Comparison of ENCODE assay signal across 12 cellular contexts in the genomic region with DNA sequence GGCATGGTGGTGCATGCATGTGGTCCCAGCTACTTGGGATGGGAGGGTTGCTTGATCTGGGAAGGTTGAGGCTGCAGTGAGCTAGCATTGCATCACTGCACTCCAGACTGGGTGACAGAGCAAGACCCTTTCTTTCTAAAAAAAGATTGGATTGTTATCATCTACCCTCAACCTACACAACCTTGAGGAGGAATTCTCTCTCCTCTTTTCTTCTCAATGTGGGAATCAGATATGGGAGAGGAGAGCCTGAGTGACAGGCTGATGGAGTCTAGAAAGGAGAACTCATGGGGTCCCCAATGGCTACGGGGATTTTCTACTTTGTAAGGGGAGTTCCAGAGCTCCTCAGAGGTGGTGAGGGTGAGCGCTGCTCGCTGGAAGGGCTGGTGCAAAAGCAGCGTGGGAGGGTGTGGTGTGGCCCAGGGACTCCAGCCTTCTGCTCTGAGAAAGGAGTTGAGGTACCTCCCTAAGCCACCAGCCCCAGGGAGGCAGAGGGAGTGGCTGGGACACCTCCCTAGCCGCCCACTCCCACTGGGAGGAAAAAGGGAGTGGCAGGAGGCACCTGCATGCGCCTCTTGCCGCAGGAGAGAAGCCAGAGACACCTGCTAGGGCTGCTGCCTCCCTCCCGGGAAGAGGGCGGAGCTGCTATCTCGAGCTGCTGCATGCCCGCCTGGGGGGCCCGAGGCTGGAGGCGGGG. TPM values are rescaled to one million over a fixed set of nuclear protein-coding genes. Genes with fewer than 3 reads are reported as not detected.
DNase-seq lines count a peak whose midpoint lies in the region; ATAC-seq and TF ChIP-seq lines count a peak whose summit lies in the region.
"Had no signal": no experiment of that assay in that cellular context is flagged by ENCODE, and none has a peak within 500 bp of the region (broad histone marks: within the 10 kb centered on the region; RNA-seq: fewer than 3 reads in every experiment).

No MANE protein-coding gene starts in this region.

- H3K79me2 ChIP-seq in mammary epithelial cell (ENCODE audit: insufficient read depth, low read length) = no peaks in the 10 kb centered on the region

- ATAC-seq in GM18861 (IDR thresholded peaks at IDR 0.05; ENCODE audit: unreplicated experiment) (peak; percentile 58), GM21825 (IDR thresholded peaks at IDR 0.05; ENCODE audit: unreplicated experiment) (peak; percentile 65), HG03439 (IDR thresholded peaks at IDR 0.05; ENCODE audit: unreplicated experiment) (no peak)

- peak; percentile 8 for DNase-seq in stimulated activated CD8-positive, alpha-beta memory T cell treated with anti-CD3 and anti-CD28 coated beads, Interleukin-4, amount 100 ng/mL, for 24 hours (ENCODE audit: low read depth)
- DNase-seq in GDM1 (lab: John Stamatoyannopoulos, UW) (no peak), mammary epithelial cell (no peak), inferior parietal cortex (ENCODE audit: extremely low spot score) (no peak)
- DNase-seq: naive B cell; NCI-H1436; stimulated activated naive CD4-positive, alpha-beta T cell had no signal

- BruUV-seq in mammary epithelial cell (replicated peaks; lab: Mats Ljungman, UMichigan) = no TSS peak

- no peak overlapping the region for H3K4me3 ChIP-seq in mammary epithelial cell (replicated peaks in 1 of 3; ENCODE audit: insufficient read depth in 1 of 3, low read depth in 2 of 3, low read length in 3 of 3)
- H3K4me3 ChIP-seq: skin epidermis had no signal

- no peaks in the 10 kb centered on the region for H4K20me1 ChIP-seq in mammary epithelial cell (ENCODE audit: insufficient read depth, low read length)

- WGBS in mammary epithelial cell (ENCODE audit: low coverage, missing lambda C conversion rate) = 78% methylated on average over 7 of the region's 13 CpGs

- H3K27ac ChIP-seq in KOPT-K1 (ENCODE audit: low read depth, low read length, poor library complexity, severe bottlenecking) (peak overlapping the region; percentile 33), mammary epithelial cell (ENCODE audit: insufficient read depth, low read depth, low read length) (no peak overlapping the region)

- no peak overlapping the region for H3K4me2 ChIP-seq in mammary epithelial cell (ENCODE audit: insufficient read depth, low read depth, low read length)

- H3K9ac ChIP-seq in mammary epithelial cell (ENCODE audit: insufficient read depth, low read length) = no peak overlapping the region

- CTCF ChIA-PET in mammary epithelial cell (lab: Charles Lee; ENCODE audit: low non-redundant PET) = interaction anchor here (0.7 kb wide), 1 partner anchor 578 kb away, joined by 8 read pairs; no protein-coding TSS in a partner anchor

- in situ Hi-C loops in mammary epithelial cell (cut with MboI; ENCODE audit: low sequenced_read_pairs in 2 of 2) = no loop called here

- no peaks in the 10 kb centered on the region for H3K27me3 ChIP-seq in mammary epithelial cell (ENCODE audit: insufficient read depth, low read length)

- no peaks in the 10 kb centered on the region for H3K9me3 ChIP-seq in KOPT-K1 (ENCODE audit: insufficient read depth, low read length, poor library complexity, severe bottlenecking)
- H3K9me3 ChIP-seq in mammary epithelial cell (replicated peaks; ENCODE audit: insufficient read depth, low read length) = no peaks in the 10 kb centered on the region

- no peak for TF ChIP-seq CTCF in mammary epithelial cell (conservative IDR thresholded peaks at IDR 0.05 in 1 of 2, IDR thresholded peaks at IDR 0.05 in 1 of 2; ENCODE audit: extremely low read depth in 1 of 2, insufficient read depth in 1 of 2, low read depth in 1 of 2, low read length in 2 of 2)

- H3K36me3 ChIP-seq in KOPT-K1 (ENCODE audit: insufficient read depth, low read length) (no peaks in the 10 kb centered on the region), mammary epithelial cell (ENCODE audit: insufficient read depth, low read length) (no peaks in the 10 kb centered on the region)

- dilution Hi-C loops in mammary epithelial cell (cut with HindIII; ENCODE audit: low sequenced_read_pairs) = no loop called here

- no peaks in the 10 kb centered on the region for H3K4me1 ChIP-seq in mammary epithelial cell (ENCODE audit: insufficient read depth, low read length)

- H2AFZ ChIP-seq in mammary epithelial cell (ENCODE audit: low read depth, low read length) = no peak overlapping the region

- intact Hi-C loops in mammary epithelial cell (cut with micrococcal nuclease) = no loop called here

RNA-seq across cellular contexts. Expression of a gene that starts 48.4 kb away (rescaled TPM):
- total RNA-seq in mammary epithelial cell = 10 to 100 TPM in 1 of 2 donors, 1 to 10 TPM in 1; 7.7 to 20.6 TPM
- polyA plus RNA-seq in mammary epithelial cell = 5.3 TPM
- 4.7 TPM for polyA minus RNA-seq in mammary epithelial cell
